10 cellular contexts compared by ENCODE assay signal in genomic region chr20:51528263-51529026, GRCh38. TPM values are rescaled to one million over a fixed set of nuclear protein-coding genes. Genes with fewer than 3 reads are reported as not detected.
A peak's percentile ranks its signal among the peaks of the same experiment; 100 is the strongest.
DNase-seq lines count a peak whose midpoint lies in the region; ATAC-seq and TF ChIP-seq lines count a peak whose summit lies in the region.
"Had no signal": no experiment of that assay in that cellular context is flagged by ENCODE, and none has a peak within 500 bp of the region (broad histone marks: within the 10 kb centered on the region; RNA-seq: fewer than 3 reads in every experiment).

No MANE protein-coding gene starts in this region.

- H3K36me3 Mint-ChIP-seq in CD4-positive, CD25-positive, alpha-beta regulatory T cell: peaks cover 5% of the 10 kb centered on the region
- peaks cover 41% of the 10 kb centered on the region for H3K36me3 Mint-ChIP-seq in activated naive CD4-positive, alpha-beta T cell treated with anti-CD3 and anti-CD28 coated beads, Interleukin-2, amount 10 ng/mL, durations not matched to agents 7 days and 5 days

- 54 to 66% (median 64%) methylated on average over 7 of the region's 7 CpGs for whole genome bisulfite sequencing in spleen, 5 donors

- H3K9me3 ChIP-seq in CD4-positive, CD25-positive, alpha-beta regulatory T cell (ENCODE audit: control insufficient read depth in 2 of 2, low read length in 2 of 2): no peaks in the 10 kb centered on the region
- no peaks in the 10 kb centered on the region for H3K9me3 ChIP-seq in spleen

- H3K27me3 Mint-ChIP-seq in CD4-positive, CD25-positive, alpha-beta regulatory T cell: no peaks in the 10 kb centered on the region
- H3K27me3 Mint-ChIP-seq in activated naive CD4-positive, alpha-beta T cell treated with anti-CD3 and anti-CD28 coated beads, Interleukin-2, amount 10 ng/mL, durations not matched to agents 7 days and 5 days: no peaks in the 10 kb centered on the region

- H3K36me3 ChIP-seq in CD4-positive, CD25-positive, alpha-beta regulatory T cell (ENCODE audit: control insufficient read depth, insufficient read depth, low read length): peaks cover 10% of the 10 kb centered on the region
- peaks cover 0 to 14% (median 5%) of the 10 kb centered on the region in 6 donors for H3K36me3 ChIP-seq in spleen

- no peak for TF ChIP-seq CTCF in spleen (IDR thresholded peaks at IDR 0.05 in 8 of 11, conservative IDR thresholded peaks at IDR 0.05 in 3 of 11)

- TF ChIP-seq POLR2A in spleen (IDR thresholded peaks at IDR 0.05): no peak

- CTCF ChIA-PET in activated naive CD4-positive, alpha-beta T cell treated with anti-CD3 and anti-CD28 coated beads, Interleukin-2, amount 10 ng/mL, durations not matched to agents 7 days and 5 days (lab: Charles Lee): interaction anchor here (0.5 to 1.6 kb wide), 3 partner anchors 9 to 1309 kb away, joined by 3 to 5 read pairs (median 3); no protein-coding TSS in a partner anchor

- peak overlapping the region; percentile 84 for H3K4me3 ChIP-seq in CD4-positive, CD25-positive, alpha-beta regulatory T cell (ENCODE audit: low read depth, low read length)
- peak overlapping the region in 1 of 8 donors; percentile 24 for H3K4me3 ChIP-seq in spleen

- peak in 1 of 2 donors; percentile 27 for ATAC-seq in CD4-positive, CD25-positive, alpha-beta regulatory T cell (ENCODE audit: low read depth in 2 of 2)
- no peak for ATAC-seq in GM18873 (IDR thresholded peaks at IDR 0.05; ENCODE audit: low FRiP score, unreplicated experiment)

- intact Hi-C loops in spleen (cut with DNase I; ENCODE audit: low total_unique reads): loop anchor here (10.0 kb wide), 1 partner anchor 124 kb away; no protein-coding TSS in a partner anchor

- peaks cover 81% of the 10 kb centered on the region for H3K4me1 ChIP-seq in CD4-positive, CD25-positive, alpha-beta regulatory T cell (ENCODE audit: control insufficient read depth, insufficient read depth, low read length, poor library complexity, severe bottlenecking)
- peaks cover 48 to 97% (median 84%) of the 10 kb centered on the region in 6 donors for H3K4me1 ChIP-seq in spleen

- peaks cover 45 to 92% (median 76%) of the 10 kb centered on the region in 4 donors for H3K4me1 Mint-ChIP-seq in CD4-positive, CD25-positive, alpha-beta regulatory T cell
- H3K4me1 Mint-ChIP-seq in activated naive CD4-positive, alpha-beta T cell treated with anti-CD3 and anti-CD28 coated beads, Interleukin-2, amount 10 ng/mL, durations not matched to agents 7 days and 5 days: peaks cover 94% of the 10 kb centered on the region

- no peaks in the 10 kb centered on the region for H3K9me3 Mint-ChIP-seq in CD4-positive, CD25-positive, alpha-beta regulatory T cell
- H3K9me3 Mint-ChIP-seq in activated naive CD4-positive, alpha-beta T cell treated with anti-CD3 and anti-CD28 coated beads, Interleukin-2, amount 10 ng/mL, durations not matched to agents 7 days and 5 days: no peaks in the 10 kb centered on the region

- H3K4me3 Mint-ChIP-seq in CD4-positive, CD25-positive, alpha-beta regulatory T cell: peak overlapping the region; percentile 78 to 91 (median 82)
- peak overlapping the region; percentile 14 for H3K4me3 Mint-ChIP-seq in activated naive CD4-positive, alpha-beta T cell treated with anti-CD3 and anti-CD28 coated beads, Interleukin-2, amount 10 ng/mL, durations not matched to agents 7 days and 5 days

- peak; percentile 26 to 56 (median 33) for DNase-seq in CD4-positive, CD25-positive, alpha-beta regulatory T cell
- DNase-seq in NAMALWA (ENCODE audit: low spot score) (peak; percentile 30), spleen (no peak), cerebellum (ENCODE audit: low spot score) (no peak), cerebellar cortex (ENCODE audit: low spot score) (no peak), GOT3 (lab: John Stamatoyannopoulos, UW) (no peak)
- peak; percentile 49 for DNase-seq in activated naive CD4-positive, alpha-beta T cell treated with anti-CD3 and anti-CD28 coated beads, Interleukin-2, amount 10 ng/mL, durations not matched to agents 7 days and 5 days
- DNase-seq: NCI-H345 had no signal

- H3K27ac ChIP-seq in CD4-positive, CD25-positive, alpha-beta regulatory T cell (ENCODE audit: insufficient read depth, low read length, poor library complexity, severe bottlenecking): peak overlapping the region; percentile 84
- H3K27ac ChIP-seq in spleen: peak overlapping the region in 7 of 8 donors; percentile 2 to 69 (median 44)
- H3K27ac ChIP-seq: HL-60 had no signal

- no peaks in the 10 kb centered on the region for H3K27me3 ChIP-seq in CD4-positive, CD25-positive, alpha-beta regulatory T cell (ENCODE audit: control insufficient read depth, insufficient read depth, low read length)
- H3K27me3 ChIP-seq in spleen (replicated peaks in 1 of 7): no peaks in the 10 kb centered on the region

- H3K27ac Mint-ChIP-seq in CD4-positive, CD25-positive, alpha-beta regulatory T cell: peak overlapping the region; percentile 83 to 97 (median 94)
- peak overlapping the region; percentile 71 for H3K27ac Mint-ChIP-seq in activated naive CD4-positive, alpha-beta T cell treated with anti-CD3 and anti-CD28 coated beads, Interleukin-2, amount 10 ng/mL, durations not matched to agents 7 days and 5 days

RNA-seq across cellular contexts. Expression of gene NFATC2, which starts 14.1 kb away (rescaled TPM):
- total RNA-seq in CD4-positive, CD25-positive, alpha-beta regulatory T cell: 56.8 TPM
- polyA plus RNA-seq in CD4-positive, CD25-positive, alpha-beta regulatory T cell: 10 to 100 TPM; 11.0 to 17.6 (median 13.5) TPM
- total RNA-seq in spleen: 10 to 100 TPM; 28.0 to 42.9 (median 38.7) TPM
- 1 to 10 TPM; 6.5 to 9.1 (median 6.8) TPM for polyA plus RNA-seq in spleen
- total RNA-seq in cerebellum: 1.3 TPM

Comparison
In these comparisons a context has a peak if more than half of its experiments do, and no peak if none do; other contexts are left out.
1. DNase-seq: peak in CD4-positive, CD25-positive, alpha-beta regulatory T cell (3 of 3), NAMALWA (single experiment) and activated naive CD4-positive, alpha-beta T cell treated with anti-CD3 and anti-CD28 coated beads, Interleukin-2, amount 10 ng/mL, durations not matched to agents 7 days and 5 days (single experiment); none in spleen (single experiment), cerebellum (single experiment), cerebellar cortex (single experiment) and GOT3 (single experiment).
2. RNA of gene NFATC2, which starts 14.1 kb away (total RNA-seq): 56.8 TPM in CD4-positive, CD25-positive, alpha-beta regulatory T cell (single experiment) and 28.0 to 42.9 TPM in spleen; 1.3 TPM in cerebellum (single experiment); every median in the first group is over 10 times any median in the second.